In the genomic region with DNA sequence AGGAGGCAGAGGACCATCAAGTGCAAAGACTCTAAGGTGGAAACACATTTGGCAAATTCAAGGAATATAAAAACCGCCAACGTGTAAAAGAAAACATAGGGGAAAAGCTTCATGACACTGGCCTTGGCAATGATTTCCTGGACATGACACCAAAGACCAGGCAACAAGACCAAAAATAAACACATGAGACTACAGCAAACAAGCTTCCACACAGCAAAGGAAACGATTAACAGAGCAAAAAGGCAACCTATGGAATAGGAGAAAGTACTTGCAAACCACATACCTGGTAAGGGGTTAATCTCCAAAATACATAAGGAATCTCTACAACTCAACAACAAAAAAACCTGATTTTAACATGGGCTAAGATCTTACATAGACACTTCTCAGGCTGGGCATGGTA, we compare ENCODE assay signal across 20 cellular contexts. TPM values are rescaled to one million over a fixed set of nuclear protein-coding genes. Genes with fewer than 3 reads are reported as not detected.
DNase-seq lines count a peak whose midpoint lies in the region; ATAC-seq and TF ChIP-seq lines count a peak whose summit lies in the region.
"Had no signal": no experiment of that assay in that cellular context is flagged by ENCODE, and none has a peak within 500 bp of the region (broad histone marks: within the 10 kb centered on the region; RNA-seq: fewer than 3 reads in every experiment).

No MANE protein-coding gene starts in this region.

- H3K4me1 ChIP-seq in PC-9 (replicated peaks; ENCODE audit: insufficient read depth) (peaks cover 35% of the 10 kb centered on the region), skeletal muscle tissue (ENCODE audit: control insufficient read depth in 3 of 3, insufficient read depth in 3 of 3, low read length in 3 of 3) (peaks cover 18 to 27% (median 19%) of the 10 kb centered on the region in 3 donors), gastroesophageal sphincter (peaks cover 9 to 79% (median 39%) of the 10 kb centered on the region in 3 donors)

- no peaks in the 10 kb centered on the region for H3K9me3 ChIP-seq in PC-9 (ENCODE audit: insufficient read depth, low read depth)
- H3K9me3 ChIP-seq in skeletal muscle tissue (ENCODE audit: control insufficient read depth in 3 of 3, low read length in 3 of 3) = no peaks in the 10 kb centered on the region
- no peaks in the 10 kb centered on the region for H3K9me3 ChIP-seq in gastroesophageal sphincter
- H3K9me3 ChIP-seq: heart left ventricle, transverse colon had no signal

- no peak for TF ChIP-seq EP300 in gastroesophageal sphincter (IDR thresholded peaks at IDR 0.05)

- H3K27ac Mint-ChIP-seq in activated CD4-positive, alpha-beta T cell treated with anti-CD3 and anti-CD28 coated beads, Interleukin-2, amount 10 ng/mL, durations not matched to agents 24 days and 14 days = peak overlapping the region; percentile 67
- no peak overlapping the region for H3K27ac Mint-ChIP-seq in progenitor cell of endocrine pancreas
- H3K27ac Mint-ChIP-seq: mesothelial cell of epicardium; stimulated activated naive B cell treated with anti-CD40 and anti-IgM and Interleukin-4, amounts not matched to agents 10 μg/mL and 1 μg/mL and 100 μg/mL, for 72 hours had no signal

- H4K20me1 ChIP-seq in PC-9 (ENCODE audit: insufficient read depth) = no peaks in the 10 kb centered on the region

- POLR2A ChIA-PET in PC-9 (lab: Charles Lee; ENCODE audit: unreplicated experiment) = no interaction called here

- peaks cover 55% of the 10 kb centered on the region for H3K79me2 ChIP-seq in PC-9 (ENCODE audit: low read depth)

- ATAC-seq in HG02623 (IDR thresholded peaks at IDR 0.05; ENCODE audit: unreplicated experiment) = no peak
- ATAC-seq in gastroesophageal sphincter = no peak
- ATAC-seq: heart left ventricle; PC-3; stimulated activated naive B cell treated with anti-CD40 and anti-IgM and Interleukin-4, amounts not matched to agents 10 μg/mL and 1 μg/mL and 100 μg/mL, for 72 hours had no signal

- TF ChIP-seq CTCF in PC-9 (conservative IDR thresholded peaks at IDR 0.05) = no peak
- TF ChIP-seq CTCF in progenitor cell of endocrine pancreas (IDR thresholded peaks at IDR 0.05; ENCODE audit: unreplicated experiment) = no peak
- no peak for TF ChIP-seq CTCF in gastroesophageal sphincter (IDR thresholded peaks at IDR 0.05)

- CTCF ChIA-PET in PC-9 (lab: Charles Lee) = no interaction called here

- H3K4me2 ChIP-seq in PC-9 = no peak overlapping the region

- H3K36me3 ChIP-seq in PC-9 (ENCODE audit: low read depth) (peaks cover 24% of the 10 kb centered on the region; the same call in 1 of the 2 replicates), skeletal muscle tissue (ENCODE audit: control insufficient read depth in 3 of 3, insufficient read depth in 3 of 3, low read length in 3 of 3) (peaks cover 33 to 45% (median 36%) of the 10 kb centered on the region in 3 donors), gastroesophageal sphincter (peaks cover 4 to 54% of the 10 kb centered on the region in 2 donors)

- H3K4me3 Mint-ChIP-seq in activated CD4-positive, alpha-beta T cell treated with anti-CD3 and anti-CD28 coated beads, Interleukin-2, amount 10 ng/mL, durations not matched to agents 24 days and 14 days = no peak overlapping the region
- H3K4me3 Mint-ChIP-seq in progenitor cell of endocrine pancreas (ENCODE audit: low read depth) = no peak overlapping the region
- H3K4me3 Mint-ChIP-seq: mesothelial cell of epicardium; stimulated activated naive B cell treated with anti-CD40 and anti-IgM and Interleukin-4, amounts not matched to agents 10 μg/mL and 1 μg/mL and 100 μg/mL, for 72 hours had no signal

- H3K4me3 ChIP-seq in PC-9 (no peak overlapping the region), skeletal muscle tissue (ENCODE audit: low read length in 3 of 3) (no peak overlapping the region), gastroesophageal sphincter (no peak overlapping the region)
- H3K4me3 ChIP-seq: heart left ventricle, SK-N-MC, transverse colon had no signal

- peak; percentile 52 for DNase-seq in activated CD4-positive, alpha-beta T cell treated with anti-CD3 and anti-CD28 coated beads, Interleukin-2, amount 10 ng/mL, durations not matched to agents 24 days and 14 days
- no peak for DNase-seq in activated CD4-positive, alpha-beta T cell treated with anti-CD3 and anti-CD28 coated beads, Interleukin-2, amount 50 U/mL, for 4 hours
- no peak for DNase-seq in PC-9
- no peak for DNase-seq in epithelial cell of prostate (ENCODE audit: low read depth, low spot score)
- DNase-seq in progenitor cell of endocrine pancreas (ENCODE audit: low spot score, unreplicated experiment) = no peak
- DNase-seq: activated effector memory CD4-positive, alpha-beta T cell treated with Interleukin-2 at 50 U/mL for 16 hours; dermis blood vessel endothelial cell; heart left ventricle; NCI-H1930; NCI-H526 treated with DMSO at 0.1 percent for 48 hours; occipital lobe; PC-3; stimulated activated naive B cell treated with anti-CD40 and anti-IgM and Interleukin-4, amounts not matched to agents 10 μg/mL and 1 μg/mL and 100 μg/mL, for 72 hours; transverse colon had no signal

- H3K9me3 Mint-ChIP-seq in activated CD4-positive, alpha-beta T cell treated with anti-CD3 and anti-CD28 coated beads, Interleukin-2, amount 10 ng/mL, durations not matched to agents 24 days and 14 days = peaks cover under 1% of the 10 kb centered on the region
- H3K9me3 Mint-ChIP-seq in progenitor cell of endocrine pancreas (ENCODE audit: low read depth) = no peaks in the 10 kb centered on the region
- H3K9me3 Mint-ChIP-seq: mesothelial cell of epicardium; stimulated activated naive B cell treated with anti-CD40 and anti-IgM and Interleukin-4, amounts not matched to agents 10 μg/mL and 1 μg/mL and 100 μg/mL, for 72 hours had no signal

- H3K9me2 ChIP-seq in PC-9 (ENCODE audit: insufficient read depth) = no peaks in the 10 kb centered on the region

- 77 to 83% methylated on average over 1 to 3 of the region's 3 CpGs for WGBS in gastroesophageal sphincter (ENCODE audit: low coverage in 1 of 2), 2 donors

- TF ChIP-seq POLR2A in gastroesophageal sphincter (IDR thresholded peaks at IDR 0.05) = no peak

- BruUV-seq in PC-9 (replicated peaks; lab: Mats Ljungman, UMichigan) = no TSS peak

- H3K4me1 Mint-ChIP-seq in activated CD4-positive, alpha-beta T cell treated with anti-CD3 and anti-CD28 coated beads, Interleukin-2, amount 10 ng/mL, durations not matched to agents 24 days and 14 days = peaks cover 67% of the 10 kb centered on the region
- H3K4me1 Mint-ChIP-seq in progenitor cell of endocrine pancreas (ENCODE audit: low read depth) = peaks cover 34% of the 10 kb centered on the region

- peaks cover 19% of the 10 kb centered on the region for H3F3A ChIP-seq in PC-9 (ENCODE audit: insufficient read depth, low read depth)

- H3K9ac ChIP-seq in skeletal muscle tissue (ENCODE audit: low read depth in 1 of 3, low read length in 3 of 3) = no peak overlapping the region

- H3K27me3 ChIP-seq in PC-9 (ENCODE audit: insufficient read depth, low read depth) (no peaks in the 10 kb centered on the region), skeletal muscle tissue (ENCODE audit: control insufficient read depth in 3 of 3, insufficient read depth in 3 of 3, low read length in 3 of 3) (no peaks in the 10 kb centered on the region), gastroesophageal sphincter (no peaks in the 10 kb centered on the region)
- H3K27me3 ChIP-seq: heart left ventricle, transverse colon had no signal

- intact Hi-C loops in activated CD4-positive, alpha-beta T cell treated with anti-CD3 and anti-CD28 coated beads, Interleukin-2, amount 10 ng/mL, durations not matched to agents 24 days and 14 days (cut with micrococcal nuclease) = loop anchor here (5.0 kb wide), 1 partner anchor 291 kb away; a partner anchor contains a TSS
- intact Hi-C loops in PC-9 (cut with micrococcal nuclease; ENCODE audit: unreplicated experiment) = no loop called here

- peaks cover 48% of the 10 kb centered on the region for H3K36me3 Mint-ChIP-seq in activated CD4-positive, alpha-beta T cell treated with anti-CD3 and anti-CD28 coated beads, Interleukin-2, amount 10 ng/mL, durations not matched to agents 24 days and 14 days (ENCODE audit: low read depth)
- H3K36me3 Mint-ChIP-seq in progenitor cell of endocrine pancreas (ENCODE audit: insufficient read depth) = peaks cover 22% of the 10 kb centered on the region

- H3K27ac ChIP-seq in PC-9 (0 out of 2 replicates have a peak overlapping the region, but pooled peaks have one; percentile 37), epithelial cell of prostate (peak overlapping the region; percentile 96), skeletal muscle tissue (ENCODE audit: low read depth, low read length) (peak overlapping the region; percentile 46), gastroesophageal sphincter (peak overlapping the region in 2 of 4 donors; percentile 32 to 77)
- H3K27ac ChIP-seq: C4-2B, SK-N-MC had no signal

- peaks cover under 1% of the 10 kb centered on the region for H3K27me3 Mint-ChIP-seq in activated CD4-positive, alpha-beta T cell treated with anti-CD3 and anti-CD28 coated beads, Interleukin-2, amount 10 ng/mL, durations not matched to agents 24 days and 14 days
- H3K27me3 Mint-ChIP-seq in progenitor cell of endocrine pancreas = no peaks in the 10 kb centered on the region

- no peak overlapping the region for H2AFZ ChIP-seq in PC-9

RNA-seq across cellular contexts. Expression of a gene that starts 3.5 kb away (rescaled TPM):
- total RNA-seq in activated CD4-positive, alpha-beta T cell treated with anti-CD3 and anti-CD28 coated beads, Interleukin-2, amount 10 ng/mL, durations not matched to agents 24 days and 14 days = 136 and 140 TPM in 2 replicates
- 71.0 and 77.3 TPM in 2 replicates for total RNA-seq in PC-9 (2021)
- 53.2 TPM for total RNA-seq in skeletal muscle tissue
- 107 and 127 TPM in 2 replicates for total RNA-seq in progenitor cell of endocrine pancreas
- total RNA-seq in gastroesophageal sphincter = 100 to 1,000 TPM; 124 to 153 (median 149) TPM

RNA-seq across cellular contexts. Expression of a gene that starts 10.8 kb away (rescaled TPM):
- 0.77 and 1.3 TPM in 2 replicates for total RNA-seq in activated CD4-positive, alpha-beta T cell treated with anti-CD3 and anti-CD28 coated beads, Interleukin-2, amount 10 ng/mL, durations not matched to agents 24 days and 14 days
- total RNA-seq in PC-9 (2021) = 3.3 and 4.3 TPM in 2 replicates
- not detected for total RNA-seq in skeletal muscle tissue
- total RNA-seq in progenitor cell of endocrine pancreas = 9.6 and 9.8 TPM in 2 replicates
- 1 to 10 TPM in 1 of 4 donors, under 1 TPM in 3; 0.15 to 1.3 (median 0.21) TPM for total RNA-seq in gastroesophageal sphincter

RNA-seq across cellular contexts. Expression of a gene that starts 26.0 kb away (rescaled TPM):
- total RNA-seq in activated CD4-positive, alpha-beta T cell treated with anti-CD3 and anti-CD28 coated beads, Interleukin-2, amount 10 ng/mL, durations not matched to agents 24 days and 14 days = not detected in 2 replicates
- total RNA-seq in PC-9 (2021) (6.0 and 7.1 TPM in 2 replicates), skeletal muscle tissue (2.1 TPM), progenitor cell of endocrine pancreas (4.7 and 5.4 TPM in 2 replicates), gastroesophageal sphincter (under 1 TPM in 3 of 4 donors, not detected in 1; 0.16 to 0.45 (median 0.40) TPM)
- total RNA-seq: dermis blood vessel endothelial cell had no signal
